In the genomic region with DNA sequence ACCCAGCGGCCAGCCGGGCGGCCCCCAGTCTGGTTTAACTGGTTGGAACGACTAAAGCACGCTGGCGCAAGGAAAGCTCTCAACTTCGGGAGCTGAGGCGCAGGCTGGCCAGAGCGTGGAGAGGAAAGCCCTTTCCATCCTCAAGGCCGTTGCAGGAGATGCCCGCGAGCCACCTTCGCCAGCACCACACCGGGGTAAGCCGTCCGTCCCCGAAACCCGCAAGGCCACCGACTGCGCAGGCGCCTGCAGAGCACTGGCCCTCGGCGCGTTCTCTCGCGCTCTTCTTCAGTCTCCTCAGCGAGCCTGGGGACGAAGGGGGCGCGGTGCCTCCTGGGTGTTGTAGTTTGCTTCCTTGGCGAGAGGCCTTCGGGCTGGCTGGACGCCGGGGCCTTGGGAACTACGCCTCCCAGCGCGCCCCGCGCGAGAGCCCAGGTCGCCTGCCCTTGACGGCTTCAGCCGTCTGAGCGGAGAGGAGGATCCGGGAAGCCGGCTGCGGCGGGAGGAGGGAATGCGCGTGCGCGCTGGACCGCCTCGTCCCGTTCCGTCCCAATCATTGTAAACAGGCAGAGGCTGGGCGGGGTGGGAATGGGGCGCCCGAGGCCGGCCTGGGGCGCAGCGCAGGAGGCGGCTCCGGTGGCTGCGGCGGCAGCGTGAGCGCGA, we compare ENCODE assay signal across 8 cellular contexts. TPM values are rescaled to one million over a fixed set of nuclear protein-coding genes. Genes with fewer than 3 reads are reported as not detected.
DNase-seq lines count a peak whose midpoint lies in the region; ATAC-seq, FAIRE-seq and TF ChIP-seq lines count a peak whose summit lies in the region.

A gene (plus strand): TSS at position 531 of the 660 bp plus-strand sequence. CDS start 37,533 bp downstream, outside the sequence.

- H3K9me3 ChIP-seq in muscle layer of colon (ENCODE audit: low read length): no peaks in the 10 kb centered on the region

- H3K9ac ChIP-seq in KMS-11 (peak within 1 kb of the TSS; percentile 64; the same call in 1 of the 2 replicates), muscle layer of colon (ENCODE audit: low read length) (peak within 1 kb of the TSS; percentile 88)

- peak; percentile 80 for FAIRE-seq in RCC 7860 (lab: Jason Lieb, UNC)

- TF ChIP-seq CTCF in KMS-11 (conservative IDR thresholded peaks at IDR 0.05; ENCODE audit: low read depth, low read length): no peak

- peaks cover 10 to 11% of the 10 kb centered on the region in 2 donors for H3K36me3 Mint-ChIP-seq in activated T-cell treated with anti-CD3 and anti-CD28 coated beads, Interleukin-2, amount 50 U/mL, for 72 hours (ENCODE audit: insufficient read depth in 2 of 2)

- H4K20me1 ChIP-seq in KMS-11 (ENCODE audit: insufficient read depth): no peaks in the 10 kb centered on the region

- H3K4me1 Mint-ChIP-seq in activated T-cell treated with anti-CD3 and anti-CD28 coated beads, Interleukin-2, amount 50 U/mL, for 72 hours (ENCODE audit: low read depth): peaks cover 34% of the 10 kb centered on the region

- peaks cover 12% of the 10 kb centered on the region for H3K4me1 ChIP-seq in KMS-11 (ENCODE audit: low read depth, poor library complexity, severe bottlenecking)
- peaks cover 20% of the 10 kb centered on the region for H3K4me1 ChIP-seq in muscle layer of colon (ENCODE audit: insufficient read depth, low read length)

- peak; percentile 95 for ATAC-seq in GM21737 (IDR thresholded peaks at IDR 0.05; ENCODE audit: unreplicated experiment)
- ATAC-seq in activated T-cell treated with anti-CD3 and anti-CD28 coated beads, Interleukin-2, amount 50 U/mL, for 72 hours (replicated peaks in 1 of 2): peak; percentile 97
- peak; percentile 98 for ATAC-seq in esophagus mucosa

- peaks cover 22% of the 10 kb centered on the region for H3K27me3 Mint-ChIP-seq in activated T-cell treated with anti-CD3 and anti-CD28 coated beads, Interleukin-2, amount 50 U/mL, for 72 hours (ENCODE audit: low read depth)

- peaks cover 44% of the 10 kb centered on the region for H3K79me2 ChIP-seq in KMS-11 (ENCODE audit: insufficient read depth, low read depth)

- H2AFZ ChIP-seq in KMS-11 (ENCODE audit: low read depth): peak within 1 kb of the TSS; percentile 96

- H3K36me3 ChIP-seq in KMS-11 (ENCODE audit: insufficient read depth) (no peaks in the 10 kb centered on the region), muscle layer of colon (ENCODE audit: insufficient read depth, low read length) (no peaks in the 10 kb centered on the region)

- DNase-seq in DMS79 (lab: John Stamatoyannopoulos, UW) (peak; percentile 98), RCC 7860 (ENCODE audit: low spot score) (peak; percentile 95)
- DNase-seq in activated T-cell treated with anti-CD3 and anti-CD28 coated beads, Interleukin-2, amount 50 U/mL, for 72 hours: peak; percentile 98 to 99
- peak; percentile 96 for DNase-seq in stimulated activated CD8-positive, alpha-beta memory T cell treated with anti-CD3 and anti-CD28 coated beads, Interleukin-7, amount 100 ng/mL, for 24 hours (ENCODE audit: low read depth)

- H3K27ac ChIP-seq in KMS-11 (peak within 1 kb of the TSS; percentile 59), muscle layer of colon (ENCODE audit: low read depth, low read length) (peak within 1 kb of the TSS; percentile 87)

- peak within 1 kb of the TSS; percentile 89 for H3K4me2 ChIP-seq in KMS-11

- peak within 1 kb of the TSS; percentile 98 for H3K4me3 Mint-ChIP-seq in activated T-cell treated with anti-CD3 and anti-CD28 coated beads, Interleukin-2, amount 50 U/mL, for 72 hours

- peak within 1 kb of the TSS; percentile 91 for H3K27ac Mint-ChIP-seq in activated T-cell treated with anti-CD3 and anti-CD28 coated beads, Interleukin-2, amount 50 U/mL, for 72 hours

- H3K27me3 ChIP-seq in KMS-11 (ENCODE audit: insufficient read depth, low read depth): no peaks in the 10 kb centered on the region
- H3K27me3 ChIP-seq in muscle layer of colon (ENCODE audit: control insufficient read depth in 1 of 2, insufficient read depth in 2 of 2, low read length in 2 of 2): no peaks in the 10 kb centered on the region

- no peaks in the 10 kb centered on the region for H3K9me3 Mint-ChIP-seq in activated T-cell treated with anti-CD3 and anti-CD28 coated beads, Interleukin-2, amount 50 U/mL, for 72 hours

- H3K4me3 ChIP-seq in KMS-11 (IDR thresholded peaks at IDR 0.05; ENCODE audit: insufficient read depth, low read depth, low read length) (no peak within 1 kb of the TSS), muscle layer of colon (ENCODE audit: low read depth in 1 of 2, low read length in 2 of 2) (peak within 1 kb of the TSS; percentile 64 to 96)

RNA-seq across cellular contexts. Expression of the gene that starts here (rescaled TPM):
- 10 to 100 TPM; 48.4 to 58.7 TPM for total RNA-seq in activated T-cell treated with anti-CD3 and anti-CD28 coated beads, Interleukin-2, amount 50 U/mL, for 72 hours
- total RNA-seq in esophagus mucosa: 93.7 TPM
